8 cellular contexts compared by ENCODE assay signal in the genomic region with DNA sequence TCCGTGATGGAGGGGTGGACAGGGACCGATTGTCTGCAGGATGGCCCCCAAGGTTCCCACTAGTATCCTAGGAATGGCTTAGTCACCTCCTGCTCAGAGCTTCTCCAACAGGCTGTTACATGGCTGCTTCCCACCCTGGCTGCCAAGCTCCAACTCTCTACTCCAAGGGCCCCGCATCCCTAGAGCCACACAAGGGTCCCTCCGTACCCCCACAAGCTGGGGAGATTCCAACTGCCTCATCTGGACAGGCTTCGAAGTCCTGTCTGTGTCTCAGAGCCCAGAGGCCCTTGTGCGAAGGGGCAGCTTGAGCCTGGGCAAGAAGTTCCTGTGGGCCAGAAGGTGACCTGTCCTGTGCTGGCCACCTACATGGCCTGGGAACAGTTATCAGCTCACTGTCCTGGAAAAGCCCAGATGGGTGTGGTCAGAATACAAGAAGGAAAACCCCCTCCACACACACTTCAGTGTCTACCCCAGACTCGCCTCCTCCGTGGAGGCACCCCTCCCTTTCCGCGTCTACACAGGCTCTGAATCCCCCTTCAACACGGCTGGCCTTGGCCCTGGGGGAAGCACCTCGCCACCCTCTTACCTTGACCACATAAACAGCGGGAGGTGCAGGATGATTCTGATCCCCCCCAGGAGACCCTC.
DNase-seq lines count a peak whose midpoint lies in the region; ATAC-seq and TF ChIP-seq lines count a peak whose summit lies in the region.

No MANE protein-coding gene starts in this region.

- DNase-seq in LNCaP clone FGC (ENCODE audit: low read depth) (no peak), NOMO-1 treated with DMSO at 0.1 percent for 48 hours (lab: John Stamatoyannopoulos, UW; ENCODE audit: unreplicated experiment) (no peak), hippocampal formation (lab: John Stamatoyannopoulos, UW) (no peak)

- H3K36me3 ChIP-seq in muscle layer of duodenum (ENCODE audit: control insufficient read depth in 1 of 2, insufficient read depth in 2 of 2, low read length in 2 of 2) = peaks cover 0 to 3% of the 10 kb centered on the region in 2 donors

- H3K27ac ChIP-seq in cingulate gyrus (ENCODE audit: low read depth, low read length) = peak overlapping the region; percentile 69
- no peak overlapping the region for H3K27ac ChIP-seq in muscle layer of duodenum (ENCODE audit: low read length)

- no peaks in the 10 kb centered on the region for H3K27me3 ChIP-seq in muscle layer of duodenum (ENCODE audit: low read depth, low read length)

- ATAC-seq in HG03097 (IDR thresholded peaks at IDR 0.05; ENCODE audit: low FRiP score, unreplicated experiment) (no peak), HG02970 (IDR thresholded peaks at IDR 0.05; ENCODE audit: low FRiP score, unreplicated experiment) (no peak)

- no peak for TF ChIP-seq CTCF in LNCaP clone FGC (IDR thresholded peaks at IDR 0.05; ENCODE audit: control insufficient read depth, extremely low read depth, insufficient read depth)

- peak overlapping the region; percentile 82 for H3K4me3 ChIP-seq in GM08714 (ENCODE audit: low read length)
- peak overlapping the region; percentile 82 for H3K4me3 ChIP-seq in LNCaP clone FGC (ENCODE audit: low read depth, low read length)
- peak overlapping the region; percentile 78 to 79 for H3K4me3 ChIP-seq in muscle layer of duodenum (ENCODE audit: low read depth in 1 of 2, low read length in 2 of 2)

- peaks cover 0 to 25% of the 10 kb centered on the region in 2 donors for H3K4me1 ChIP-seq in muscle layer of duodenum (ENCODE audit: control insufficient read depth in 1 of 2, insufficient read depth in 2 of 2, low read length in 2 of 2)

- no peaks in the 10 kb centered on the region for H3K9me3 ChIP-seq in muscle layer of duodenum (ENCODE audit: control insufficient read depth in 1 of 2, low read length in 2 of 2)
